ENCODE assay signal across 2 cellular contexts in genomic region chr3:146655333-146655996, GRCh38.
TF ChIP-seq lines count a peak whose summit lies in the region.

No MANE protein-coding gene starts in this region.

TF ChIP-seq in HCT116, 20 proteins besides CTCF, POLR2A, EP300 and RAD21:
- no peak for TF ChIP-seq YY1 (IDR thresholded peaks at IDR 0.05; ENCODE audit: extremely low read depth, insufficient replicate concordance, low read depth, low read length)
- TF ChIP-seq EZH2phosphoT487 (IDR thresholded peaks at IDR 0.05; ENCODE audit: borderline replicate concordance) = no peak
- no peak for TF ChIP-seq REST (IDR thresholded peaks at IDR 0.05; ENCODE audit: low read depth)
- no peak for TF ChIP-seq ZBTB33 (IDR thresholded peaks at IDR 0.05; ENCODE audit: extremely low read depth, insufficient replicate concordance, low read length)
- TF ChIP-seq SRF (IDR thresholded peaks at IDR 0.05; ENCODE audit: low read depth) = no peak
- TF ChIP-seq TCF7L2 (IDR thresholded peaks at IDR 0.05; ENCODE audit: borderline replicate concordance, extremely low read depth, insufficient read depth, insufficient read length) = no peak
- no peak for TF ChIP-seq ZFX (IDR thresholded peaks at IDR 0.05)
- no peak for TF ChIP-seq CBX3 (IDR thresholded peaks at IDR 0.05; ENCODE audit: low read depth)
- TF ChIP-seq ATF3 (IDR thresholded peaks at IDR 0.05) = no peak
- TF ChIP-seq POLR2AphosphoS5 (IDR thresholded peaks at IDR 0.05; ENCODE audit: low read depth, low read length) = no peak
- TF ChIP-seq JUND (IDR thresholded peaks at IDR 0.05) = no peak
- TF ChIP-seq EZH2 (IDR thresholded peaks at IDR 0.05) = no peak
- no peak for TF ChIP-seq SP1 (IDR thresholded peaks at IDR 0.05; ENCODE audit: low read depth)
- TF ChIP-seq EGR1 (IDR thresholded peaks at IDR 0.05; ENCODE audit: low read depth) = no peak
- TF ChIP-seq FOSL1 (IDR thresholded peaks at IDR 0.05; ENCODE audit: low read depth) = no peak

TF ChIP-seq in endothelial cell of umbilical vein, 7 proteins besides CTCF, POLR2A, EP300 and RAD21 (continued from another document):
- no peak for TF ChIP-seq EZH2 (IDR thresholded peaks at IDR 0.05; ENCODE audit: borderline replicate concordance, low read depth, low read length, severe bottlenecking)
- no peak for TF ChIP-seq MYC (IDR thresholded peaks at IDR 0.05; ENCODE audit: low read depth, low read length)
- no peak for TF ChIP-seq MAX (IDR thresholded peaks at IDR 0.05; ENCODE audit: insufficient read depth, insufficient read length)
- no peak for TF ChIP-seq FOS (IDR thresholded peaks at IDR 0.05; ENCODE audit: borderline replicate concordance, insufficient read depth, low read length)
- no peak for TF ChIP-seq JUN (IDR thresholded peaks at IDR 0.05; ENCODE audit: borderline replicate concordance, insufficient read depth, insufficient read length, low read depth)
- TF ChIP-seq POLR2AphosphoS5 (IDR thresholded peaks at IDR 0.05; ENCODE audit: insufficient read depth, low read depth, low read length) = no peak
